In the genomic region with DNA sequence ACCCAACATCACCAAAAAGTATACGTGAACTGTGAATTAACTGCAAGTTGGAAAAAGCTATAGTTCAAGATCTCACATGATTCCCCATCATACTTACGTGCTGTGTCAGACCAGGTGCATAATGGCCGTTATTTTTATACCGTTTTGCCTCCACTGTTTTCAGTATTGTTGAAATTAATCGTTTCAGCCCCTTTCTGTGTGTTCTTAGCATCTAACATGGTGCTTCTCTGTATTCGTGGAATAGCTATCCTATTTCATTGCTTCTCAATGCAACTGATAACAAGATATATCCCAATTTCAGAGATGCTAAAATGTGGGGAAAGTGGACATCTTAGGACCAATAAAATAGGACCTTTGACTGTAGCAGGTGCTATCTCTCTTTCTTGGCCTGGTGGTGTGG, we compare ENCODE assay signal across 18 cellular contexts. TPM values are rescaled to one million over a fixed set of nuclear protein-coding genes. Genes with fewer than 3 reads are reported as not detected.
DNase-seq lines count a peak whose midpoint lies in the region; ATAC-seq, FAIRE-seq and TF ChIP-seq lines count a peak whose summit lies in the region.
"Had no signal": no experiment of that assay in that cellular context is flagged by ENCODE, and none has a peak within 500 bp of the region (broad histone marks: within the 10 kb centered on the region; RNA-seq: fewer than 3 reads in every experiment).

No MANE protein-coding gene starts in this region.

- peak overlapping the region; percentile 17 for H3K4me2 ChIP-seq in keratinocyte (ENCODE audit: control insufficient read depth, extremely low read depth, insufficient read depth, low read depth, low read length)
- H3K4me2 ChIP-seq in osteoblast (ENCODE audit: insufficient read depth, low read length): no peak overlapping the region
- H3K4me2 ChIP-seq: KMS-11 had no signal

- no peaks in the 10 kb centered on the region for H3K36me3 ChIP-seq in body of pancreas (replicated peaks in 1 of 2; ENCODE audit: insufficient read depth in 1 of 2, low read depth in 2 of 2)
- H3K36me3 ChIP-seq in keratinocyte (ENCODE audit: control insufficient read depth in 2 of 2, extremely low read depth in 1 of 2, insufficient read depth in 2 of 2, low read length in 2 of 2): peaks cover 12 to 22% of the 10 kb centered on the region in 2 experiments
- no peaks in the 10 kb centered on the region for H3K36me3 ChIP-seq in stomach
- H3K36me3 ChIP-seq in osteoblast (ENCODE audit: insufficient read depth, low read length): peaks cover 9% of the 10 kb centered on the region

- peak; percentile 46 for FAIRE-seq in keratinocyte (lab: Jason Lieb, UNC)

- H2AFZ ChIP-seq in keratinocyte (ENCODE audit: control insufficient read depth, low read length) (no peak overlapping the region), osteoblast (ENCODE audit: low read length) (no peak overlapping the region)

- WGBS in body of pancreas, 2 donors: 51 to 60% methylated on average over 6 of the region's 6 CpGs
- 57 to 70% (median 62%) methylated on average over 6 of the region's 6 CpGs for WGBS in stomach, 5 donors

- dilution Hi-C loops in keratinocyte (cut with MboI; ENCODE audit: extremely low pct_ligation_motif_present, low sequenced_read_pairs): no loop called here

- H3K4me1 ChIP-seq in body of pancreas (peaks cover 74% of the 10 kb centered on the region), keratinocyte (ENCODE audit: control insufficient read depth, extremely low read depth, insufficient read depth, low read length) (peaks cover 51% of the 10 kb centered on the region), stomach (peaks cover 39 to 75% (median 52%) of the 10 kb centered on the region in 4 donors), osteoblast (ENCODE audit: insufficient read depth, low read length) (peaks cover 35% of the 10 kb centered on the region)

- H3K27me3 ChIP-seq in body of pancreas (no peaks in the 10 kb centered on the region), keratinocyte (ENCODE audit: control insufficient read depth, extremely low read depth, insufficient read depth, low read length) (no peaks in the 10 kb centered on the region), stomach (no peaks in the 10 kb centered on the region), osteoblast (ENCODE audit: insufficient read depth, low read length) (no peaks in the 10 kb centered on the region)

- TF ChIP-seq EP300 in stomach (IDR thresholded peaks at IDR 0.05): no peak

- H3K27ac ChIP-seq in 22Rv1 (peak overlapping the region; percentile 33), body of pancreas (peak overlapping the region; percentile 82 to 93 (median 88)), keratinocyte (ENCODE audit: control insufficient read depth, insufficient read depth, low read length) (peak overlapping the region; percentile 50), stomach (peak overlapping the region; percentile 44 to 89 (median 76)), osteoblast (ENCODE audit: low read depth, low read length) (no peak overlapping the region)
- H3K27ac ChIP-seq: KMS-11 had no signal

- H4K20me1 ChIP-seq in keratinocyte (ENCODE audit: control insufficient read depth, extremely low read depth, insufficient read depth, low read length) (no peaks in the 10 kb centered on the region), osteoblast (ENCODE audit: insufficient read depth, low read length) (no peaks in the 10 kb centered on the region)

- DNase-seq in body of pancreas (no peak), keratinocyte (ENCODE audit: low read depth, low spot score) (no peak), stomach (no peak), osteoblast (ENCODE audit: insufficient read length, low spot score, missing footprints) (no peak), D341Med (ENCODE audit: low spot score) (no peak)
- DNase-seq in stimulated activated CD4-positive, alpha-beta T cell treated with anti-CD3 and anti-CD28 coated beads, Interleukin-4, amount 100 ng/mL, for 4 hours: no peak
- DNase-seq: CD4-positive, alpha-beta memory T cell; DND-41; NCI-H1417; NCI-H187 treated with DMSO at 0.1 percent for 48 hours; NCI-H2227 treated with DMSO at 0.1 percent for 48 hours; NCI-H510A treated with DMSO at 0.1 percent for 48 hours; NCI-H774; OCI-M1; SHP77 treated with DMSO at 0.1 percent for 48 hours had no signal

- TF ChIP-seq POLR2A in body of pancreas (IDR thresholded peaks at IDR 0.05): no peak
- no peak for TF ChIP-seq POLR2A in stomach (IDR thresholded peaks at IDR 0.05)

- no peak overlapping the region for H3K9ac ChIP-seq in keratinocyte (ENCODE audit: control insufficient read depth, extremely low read depth, insufficient read depth, low read length)
- H3K9ac ChIP-seq: KMS-11 had no signal

- H3K9me3 ChIP-seq in body of pancreas (no peaks in the 10 kb centered on the region), keratinocyte (ENCODE audit: control insufficient read depth, low read depth, low read length) (no peaks in the 10 kb centered on the region), stomach (no peaks in the 10 kb centered on the region), osteoblast (ENCODE audit: low read depth, low read length) (no peaks in the 10 kb centered on the region)

- peak; percentile 23 for ATAC-seq in body of pancreas
- ATAC-seq in HG03378 (IDR thresholded peaks at IDR 0.05; ENCODE audit: unreplicated experiment): no peak

- TF ChIP-seq CTCF in 22Rv1 (IDR thresholded peaks at IDR 0.05) (no peak), body of pancreas (IDR thresholded peaks at IDR 0.05) (no peak), keratinocyte (optimal IDR thresholded peaks at IDR 0.05 in 1 of 3, IDR thresholded peaks at IDR 0.05 in 1 of 3, conservative IDR thresholded peaks at IDR 0.05 in 1 of 3; ENCODE audit: extremely low read depth in 1 of 3, insufficient read depth in 2 of 3, low read length in 3 of 3) (no peak), stomach (IDR thresholded peaks at IDR 0.05) (no peak), osteoblast (IDR thresholded peaks at IDR 0.05; ENCODE audit: extremely low read depth, low read depth, low read length) (no peak)

- intact Hi-C loops in body of pancreas (cut with DNase I) (no loop called here), stomach (cut with DNase I; ENCODE audit: low total_unique reads) (no loop called here)

- no peak overlapping the region for H3K4me3 ChIP-seq in body of pancreas
- H3K4me3 ChIP-seq in keratinocyte (ENCODE audit: control insufficient read depth in 2 of 3, extremely low read depth in 1 of 3, insufficient read depth in 2 of 3, low read depth in 1 of 3, low read length in 3 of 3): no peak overlapping the region
- H3K4me3 ChIP-seq in stomach: no peak overlapping the region
- H3K4me3 ChIP-seq in osteoblast (ENCODE audit: insufficient read depth, low read length): no peak overlapping the region

- H3K9me1 ChIP-seq in keratinocyte (ENCODE audit: control insufficient read depth, extremely low read depth, insufficient read depth, low read length): no peaks in the 10 kb centered on the region

- H3K79me2 ChIP-seq in keratinocyte (ENCODE audit: control insufficient read depth, insufficient read depth, low read length) (no peaks in the 10 kb centered on the region), osteoblast (ENCODE audit: insufficient read depth, low read length) (peaks cover 24% of the 10 kb centered on the region)

RNA-seq across cellular contexts. Expression of a gene that starts 13.7 kb away (rescaled TPM):
- total RNA-seq in body of pancreas (10 to 100 TPM; 16.1 to 25.7 TPM), stomach (10 to 100 TPM in 3 of 5 donors, 1 to 10 TPM in 2; 1.8 to 58.8 (median 12.5) TPM), osteoblast (107 and 114 TPM in 2 replicates)
- polyA plus RNA-seq in keratinocyte (101 to 220 TPM (median 158 TPM) in 3 replicates), stomach (10 to 100 TPM in 1 of 3 donors, 1 to 10 TPM in 1, under 1 TPM in 1; 0.46 to 22.8 (median 2.9) TPM)
- 45.2 TPM for polyA plus RNA-seq in keratinocyte (2011; ENCODE audit: low read depth)
- 52.6 and 62.1 TPM in 2 replicates for polyA plus RNA-seq in keratinocyte (2011; cell fraction: cytosol; rRNA removed)
- 202 and 203 TPM in 2 replicates for polyA plus RNA-seq in keratinocyte (2011; cell fraction: nucleus; rRNA removed)
- 78.2 and 80.9 TPM in 2 replicates for polyA plus RNA-seq in keratinocyte (2012; ENCODE audit: low replicate concordance)
- polyA minus RNA-seq in keratinocyte: 71.9 to 160 TPM (median 122 TPM) in 3 replicates
- 91.3 TPM for polyA minus RNA-seq in keratinocyte (2011; cell fraction: cytosol; rRNA and poly(A)+ RNA removed)
- 234 and 311 TPM in 2 replicates for polyA minus RNA-seq in keratinocyte (2011; cell fraction: nucleus; rRNA and poly(A)+ RNA removed)
- total RNA-seq: CD4-positive, alpha-beta memory T cell had no signal
- polyA plus RNA-seq: CD4-positive, alpha-beta memory T cell had no signal
